ENCODE assay signal across 23 cellular contexts in genomic region chr4:149345424-149345823, GRCh38.
"Had no signal": no experiment of that assay in that cellular context is flagged by ENCODE, and none has a peak within 500 bp of the region (broad histone marks: within the 10 kb centered on the region; RNA-seq: fewer than 3 reads in every experiment).

No MANE protein-coding gene starts in this region.

- ATAC-seq: activated CD8-positive, alpha-beta memory T cell treated with anti-CD3 and anti-CD28 coated beads, Interleukin-2, amount 10 ng/mL, durations not matched to agents 7 days and 5 days; activated T-helper 17 cell treated with anti-CD3 and anti-CD28 coated beads, Interleukin-2, amount 50 U/mL, for 72 hours; heart right ventricle; naive thymus-derived CD4-positive, alpha-beta T cell; stimulated activated naive CD8-positive, alpha-beta T cell treated with anti-CD3 and anti-CD28 coated beads, Interleukin-15, amount 100 ng/mL, for 72 hours had no signal

- H3K36me3 ChIP-seq: heart right ventricle, prostate gland, right atrium auricular region, suprapubic skin, transverse colon, uterus had no signal

- H3K4me1 ChIP-seq: heart right ventricle, prostate gland, right atrium auricular region, suprapubic skin, transverse colon, uterus had no signal

- DNase-seq: activated CD4-positive, alpha-beta memory T cell treated with anti-CD3 and anti-CD28 coated beads, Interleukin-2, amount 10 ng/mL, durations not matched to agents 7 days and 5 days; activated CD4-positive, alpha-beta T cell treated with anti-CD3 and anti-CD28 coated beads for 48 hours; activated CD4-positive, CD25-positive, alpha-beta regulatory T cell; activated CD8-positive, alpha-beta memory T cell treated with anti-CD3 and anti-CD28 coated beads, Interleukin-2, amount 10 ng/mL, durations not matched to agents 7 days and 5 days; activated naive CD4-positive, alpha-beta T cell; activated naive CD8-positive, alpha-beta T cell treated with anti-CD3 and anti-CD28 coated beads for 36 hours; amygdala; caudate nucleus; endodermal cell; heart right ventricle; mesendoderm; naive thymus-derived CD4-positive, alpha-beta T cell; stimulated activated CD4-positive, alpha-beta T cell treated with anti-CD3 and anti-CD28 coated beads, Interleukin-15, amount 100 ng/mL, for 24 hours; stimulated activated CD4-positive, alpha-beta T cell treated with anti-CD3 and anti-CD28 coated beads, Interleukin-2, amount 100 ng/mL, for 48 hours; stimulated activated naive CD8-positive, alpha-beta T cell treated with anti-CD3 and anti-CD28 coated beads, Interleukin-15, amount 100 ng/mL, for 72 hours; T-helper 9 cell; transverse colon; uterus had no signal

- H3K27me3 ChIP-seq: heart right ventricle, right atrium auricular region, suprapubic skin, transverse colon, uterus had no signal

- H3K4me3 ChIP-seq: heart right ventricle, prostate gland, right atrium auricular region, skin epidermis, suprapubic skin, transverse colon, uterus had no signal

- H3K27ac ChIP-seq: heart right ventricle, prostate gland, right atrium auricular region, skin epidermis, suprapubic skin, transverse colon, uterus had no signal
